Comparison of ENCODE assay signal across 18 cellular contexts in the genomic region with DNA sequence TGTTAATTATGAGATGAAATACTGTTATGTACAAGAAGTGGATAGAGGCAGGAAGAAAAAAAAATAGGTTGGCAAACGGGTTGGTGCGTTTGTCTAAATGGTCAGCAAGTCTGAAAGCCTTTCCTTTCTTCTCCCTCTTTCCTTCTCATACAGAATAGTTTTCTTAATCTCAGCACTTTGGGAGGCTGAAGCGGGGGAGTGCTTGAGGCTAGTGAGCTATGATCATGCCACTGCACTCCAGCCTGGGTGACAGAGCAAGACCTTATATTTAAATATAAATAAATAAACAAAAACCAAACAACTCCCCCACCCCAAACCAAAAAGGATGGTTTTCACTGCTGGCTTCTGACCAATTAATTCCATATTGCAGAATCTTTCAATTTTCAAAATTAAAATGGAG.
"Had no signal": no experiment of that assay in that cellular context is flagged by ENCODE, and none has a peak within 500 bp of the region (broad histone marks: within the 10 kb centered on the region; RNA-seq: fewer than 3 reads in every experiment).

No MANE protein-coding gene starts in this region.

- H3K9me3 Mint-ChIP-seq: activated B cell treated with CpG ODN at 0.5 μM for 24 hours; activated naive CD8-positive, alpha-beta T cell treated with anti-CD3 and anti-CD28 coated beads, Interleukin-2, amount 10 ng/mL, durations not matched to agents 7 days and 5 days; neural crest cell had no signal

- DNase-seq: activated B cell treated with CpG ODN at 0.5 μM for 24 hours; activated CD4-positive, alpha-beta T cell treated with anti-CD3 and anti-CD28 coated beads for 48 hours; activated CD8-positive, alpha-beta memory T cell treated with anti-CD3 and anti-CD28 coated beads, Interleukin-2, amount 50 U/mL, for 4 hours; activated CD8-positive, alpha-beta T cell treated with anti-CD3 and anti-CD28 coated beads, Interleukin-2, amount 10 ng/mL, durations not matched to agents 7 days and 5 days; activated effector memory CD4-positive, alpha-beta T cell treated with anti-CD3 and anti-CD28 coated beads, Interleukin-2, amount 50 U/mL, for 16 hours; activated naive CD8-positive, alpha-beta T cell treated with anti-CD3 and anti-CD28 coated beads, Interleukin-2, amount 10 ng/mL, durations not matched to agents 7 days and 5 days; activated T-cell treated with anti-CD3 and anti-CD28 coated beads, Interleukin-2, amount 50 U/mL, for 48 hours; anterior cingulate cortex; hippocampal formation; kidney; mesendoderm; pancreas; SJCRH30; stimulated activated CD4-positive, alpha-beta T cell treated with anti-CD3 and anti-CD28 coated beads, Interleukin-2, amount 100 ng/mL, for 48 hours; stimulated activated naive CD4-positive, alpha-beta T cell; SW 1271; upper lobe of left lung had no signal

- H3K36me3 ChIP-seq: pancreas had no signal

- H3K4me3 Mint-ChIP-seq: activated B cell treated with CpG ODN at 0.5 μM for 24 hours; activated CD8-positive, alpha-beta T cell treated with anti-CD3 and anti-CD28 coated beads, Interleukin-2, amount 10 ng/mL, durations not matched to agents 7 days and 5 days; activated naive CD8-positive, alpha-beta T cell treated with anti-CD3 and anti-CD28 coated beads, Interleukin-2, amount 10 ng/mL, durations not matched to agents 7 days and 5 days; neural crest cell had no signal

- H3K9me3 ChIP-seq: pancreas, upper lobe of left lung had no signal

- H3K27me3 Mint-ChIP-seq: activated B cell treated with CpG ODN at 0.5 μM for 24 hours; activated naive CD8-positive, alpha-beta T cell treated with anti-CD3 and anti-CD28 coated beads, Interleukin-2, amount 10 ng/mL, durations not matched to agents 7 days and 5 days had no signal

- H3K4me1 Mint-ChIP-seq: neural crest cell had no signal

- ATAC-seq: activated CD8-positive, alpha-beta T cell treated with anti-CD3 and anti-CD28 coated beads, Interleukin-2, amount 10 ng/mL, durations not matched to agents 7 days and 5 days had no signal

- H3K27me3 ChIP-seq: pancreas, SJCRH30, upper lobe of left lung had no signal

- H3K4me3 ChIP-seq: pancreas, SJCRH30, upper lobe of left lung had no signal

- H3K27ac ChIP-seq: pancreas, SJCRH30 had no signal

- H3K27ac Mint-ChIP-seq: activated CD8-positive, alpha-beta T cell treated with anti-CD3 and anti-CD28 coated beads, Interleukin-2, amount 10 ng/mL, durations not matched to agents 7 days and 5 days; activated naive CD8-positive, alpha-beta T cell treated with anti-CD3 and anti-CD28 coated beads, Interleukin-2, amount 10 ng/mL, durations not matched to agents 7 days and 5 days had no signal
